Comparison of ENCODE assay signal across 8 cellular contexts in genomic region chr6:159693128-159693893, GRCh38. TPM values are rescaled to one million over a fixed set of nuclear protein-coding genes. Genes with fewer than 3 reads are reported as not detected.
DNase-seq lines count a peak whose midpoint lies in the region; ATAC-seq and TF ChIP-seq lines count a peak whose summit lies in the region.

SOD2 (minus strand) TSS chr6:159693241; CDS start chr6:159693167, 74 bp downstream.

- H3K27me3 ChIP-seq in cardiac muscle cell (no peaks in the 10 kb centered on the region), trophoblast cell (ENCODE audit: insufficient read depth, low read length) (no peaks in the 10 kb centered on the region), tibial nerve (no peaks in the 10 kb centered on the region)

- peak within 1 kb of the TSS; percentile 96 for H2BK120ac ChIP-seq in trophoblast cell (ENCODE audit: insufficient read depth, low read length, poor library complexity)

- H3K36me3 ChIP-seq in cardiac muscle cell (no peaks in the 10 kb centered on the region), trophoblast cell (ENCODE audit: control insufficient read depth in 1 of 2, insufficient read depth in 2 of 2, low read length in 2 of 2) (peaks cover 0 to 4% of the 10 kb centered on the region in 2 experiments), tibial nerve (peaks cover 0 to 15% (median 0%) of the 10 kb centered on the region in 3 donors)

- H3K27ac ChIP-seq in cardiac muscle cell (peak within 1 kb of the TSS; percentile 99), trophoblast cell (ENCODE audit: low read depth, low read length) (peak within 1 kb of the TSS; percentile 85), tibial nerve (peak within 1 kb of the TSS; percentile 95 to 97 (median 96))

- TF ChIP-seq CTCF in GM12875 (IDR thresholded peaks at IDR 0.05; ENCODE audit: borderline replicate concordance, insufficient read depth, low read depth, low read length) (no peak), cardiac muscle cell (IDR thresholded peaks at IDR 0.05; ENCODE audit: low read depth, low read length) (no peak), tibial nerve (IDR thresholded peaks at IDR 0.05) (peak in 1 of 5 experiments; percentile 29)

- no peak within 1 kb of the TSS for H2BK12ac ChIP-seq in trophoblast cell (ENCODE audit: low read length)

- H3K18ac ChIP-seq in trophoblast cell (ENCODE audit: low read length) = peak within 1 kb of the TSS; percentile 97

- H3K4ac ChIP-seq in trophoblast cell (ENCODE audit: low read depth, low read length) = no peak within 1 kb of the TSS

- peak within 1 kb of the TSS; percentile 15 for H3K23ac ChIP-seq in trophoblast cell (ENCODE audit: low read length)

- H3K4me3 ChIP-seq in GM12875 (ENCODE audit: low read depth, low read length) = peak within 1 kb of the TSS; percentile 72
- H3K4me3 ChIP-seq in cardiac muscle cell = peak within 1 kb of the TSS; percentile 90
- H3K4me3 ChIP-seq in trophoblast cell (ENCODE audit: low read depth, low read length) = peak within 1 kb of the TSS; percentile 85
- H3K4me3 ChIP-seq in tibial nerve = peak within 1 kb of the TSS; percentile 77 to 99 (median 83)

- peak within 1 kb of the TSS; percentile 76 for H3K9ac ChIP-seq in trophoblast cell (ENCODE audit: low read length)

- H3K4me2 ChIP-seq in trophoblast cell (ENCODE audit: low read length) = peak within 1 kb of the TSS; percentile 80

- peak within 1 kb of the TSS; percentile 77 for H2AFZ ChIP-seq in trophoblast cell (ENCODE audit: insufficient read depth, low read length, poor library complexity)

- DNase-seq in NCI-H1105 (lab: John Stamatoyannopoulos, UW) (peak; percentile 99), SW480 (ENCODE audit: low spot score) (peak; percentile 88), cardiac muscle cell (ENCODE audit: low read depth in 1 of 2, low spot score in 1 of 2) (peak; percentile 91 to 93), trophoblast cell (peak; percentile 76 to 82), tibial nerve (ENCODE audit: low spot score in 2 of 2) (peak; percentile 63 to 77)
- DNase-seq in activated naive CD8-positive, alpha-beta T cell treated with anti-CD3 and anti-CD28 coated beads, Interleukin-2, amount 50 U/mL, for 16 hours (ENCODE audit: low read depth, low spot score) = peak; percentile 61

- peaks cover 6% of the 10 kb centered on the region for H3K79me1 ChIP-seq in trophoblast cell (ENCODE audit: low read length)

- peak within 1 kb of the TSS; percentile 88 for H4K91ac ChIP-seq in trophoblast cell (ENCODE audit: low read depth, low read length)

- peak in 1 of 2 donors; percentile 93 for TF ChIP-seq EP300 in tibial nerve (IDR thresholded peaks at IDR 0.05)

- H2AK5ac ChIP-seq in trophoblast cell (ENCODE audit: low read length) = no peak within 1 kb of the TSS

- H3K79me2 ChIP-seq in trophoblast cell (ENCODE audit: control insufficient read depth, insufficient read depth, low read length, poor library complexity) = peaks cover 3% of the 10 kb centered on the region

- peak; percentile 86 to 87 for TF ChIP-seq POLR2A in tibial nerve (IDR thresholded peaks at IDR 0.05)

- H3K14ac ChIP-seq in trophoblast cell (ENCODE audit: low read length) = peak within 1 kb of the TSS; percentile 78

- H3K9me3 ChIP-seq in cardiac muscle cell (ENCODE audit: low read depth) (no peaks in the 10 kb centered on the region), trophoblast cell (ENCODE audit: insufficient read depth, low read depth, low read length) (no peaks in the 10 kb centered on the region), tibial nerve (no peaks in the 10 kb centered on the region)

- H3K4me1 ChIP-seq in cardiac muscle cell (ENCODE audit: low read depth) (peaks cover 29% of the 10 kb centered on the region), trophoblast cell (ENCODE audit: control insufficient read depth in 1 of 2, insufficient read depth in 2 of 2, low read length in 2 of 2) (peaks cover 0 to 9% of the 10 kb centered on the region in 2 experiments), tibial nerve (peaks cover 0 to 51% (median 24%) of the 10 kb centered on the region in 4 donors)

- ATAC-seq in HG02623 (IDR thresholded peaks at IDR 0.05; ENCODE audit: unreplicated experiment) = peak; percentile 74

- H4K12ac ChIP-seq in trophoblast cell (ENCODE audit: low read depth, low read length) = peak within 1 kb of the TSS; percentile 67

- H2BK5ac ChIP-seq in trophoblast cell (ENCODE audit: low read depth, low read length, poor library complexity) = peak within 1 kb of the TSS; percentile 91

- WGBS in trophoblast cell (ENCODE audit: extremely low coverage, insufficient coverage, insufficient read length) = no CpG with 5 or more reads among the region's 74 CpGs
- WGBS in tibial nerve, 2 donors = 0 to 3% methylated on average over 8 to 11 of the region's 74 CpGs

- peak within 1 kb of the TSS; percentile 88 for H4K8ac ChIP-seq in trophoblast cell (ENCODE audit: low read depth, low read length)

RNA-seq across cellular contexts. Expression of gene SOD2, which starts in this region (rescaled TPM):
- total RNA-seq in cardiac muscle cell (172 and 176 TPM in 2 replicates), tibial nerve (100 to 1,000 TPM in 3 of 4 donors, 10 to 100 TPM in 1; 95.6 to 457 (median 287) TPM)
- polyA plus RNA-seq in cardiac muscle cell = 156 and 171 TPM in 2 replicates
- polyA plus RNA-seq in trophoblast cell (2013) = 26.7 and 26.8 TPM in 2 replicates

Comparison
In these comparisons a context has a peak if more than half of its experiments do, and no peak if none do; other contexts are left out.
1. Peak in every context shown above with its lines: DNase-seq, ATAC-seq, H3K4me3 ChIP-seq and H3K27ac ChIP-seq.